In the genomic region with DNA sequence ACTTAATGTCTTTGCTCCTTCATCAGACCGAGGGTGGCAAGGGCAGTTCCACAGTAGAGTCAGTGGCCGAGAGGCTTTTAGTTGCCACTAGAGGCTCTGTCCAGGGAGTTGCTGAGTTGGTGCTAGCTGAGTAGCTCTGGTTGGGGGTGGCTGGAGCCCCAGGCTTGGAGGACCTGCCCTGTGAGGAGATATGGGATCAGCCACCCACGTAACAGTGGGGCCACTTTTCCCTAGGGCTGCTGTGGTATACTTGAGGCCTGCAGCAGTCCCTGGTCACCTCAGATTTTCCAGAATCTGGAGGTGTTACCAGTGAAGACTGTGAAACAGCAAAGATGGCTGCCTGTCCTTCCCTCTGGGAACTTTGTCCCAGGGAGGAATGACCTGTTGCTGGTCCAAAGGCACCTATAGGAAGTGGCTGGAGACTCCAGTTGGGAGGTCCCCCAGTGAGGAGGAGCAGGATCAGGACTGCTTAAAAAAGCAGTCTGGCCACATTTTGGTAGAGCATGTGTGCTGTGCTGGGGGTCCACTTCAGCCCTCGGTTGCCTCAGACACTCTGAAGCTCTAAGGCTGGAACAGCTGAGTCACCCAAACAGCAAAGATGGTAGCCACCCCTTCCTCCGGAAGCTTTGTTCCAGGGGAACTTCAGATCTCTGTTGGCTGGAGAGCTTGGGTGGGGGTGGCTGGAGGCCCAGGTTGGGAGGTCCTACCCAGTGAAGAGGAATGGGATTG, we compare ENCODE assay signal across 17 cellular contexts.
DNase-seq lines count a peak whose midpoint lies in the region; ATAC-seq, FAIRE-seq and TF ChIP-seq lines count a peak whose summit lies in the region.
"Had no signal": no experiment of that assay in that cellular context is flagged by ENCODE, and none has a peak within 500 bp of the region (broad histone marks: within the 10 kb centered on the region; RNA-seq: fewer than 3 reads in every experiment).

No MANE protein-coding gene starts in this region.

- in situ Hi-C loops in K562 (cut with MboI): no loop called here

- H3K27ac ChIP-seq in CD4-positive, CD25-positive, alpha-beta regulatory T cell (ENCODE audit: insufficient read depth, low read length, poor library complexity, severe bottlenecking): no peak overlapping the region
- no peak overlapping the region for H3K27ac ChIP-seq in K562 (ENCODE audit: extremely low read depth, low read depth, low read length)
- H3K27ac ChIP-seq in left lung: no peak overlapping the region

- no peaks in the 10 kb centered on the region for H3K4me1 ChIP-seq in CD4-positive, CD25-positive, alpha-beta regulatory T cell (ENCODE audit: control insufficient read depth, insufficient read depth, low read length, poor library complexity, severe bottlenecking)
- H3K4me1 ChIP-seq in K562 (replicated peaks in 1 of 2; ENCODE audit: control insufficient read depth in 2 of 2, insufficient read depth in 2 of 2, low read length in 2 of 2) (no peaks in the 10 kb centered on the region), left lung (peaks cover 0 to 9% of the 10 kb centered on the region in 2 donors)

- peak overlapping the region; percentile 45; the same call in 1 of the 2 replicates for H2AFZ ChIP-seq in K562 (ENCODE audit: low read depth, low read length)

- no peak for TF ChIP-seq POLR2A in K562 (conservative IDR thresholded peaks at IDR 0.05)

- H3K27ac Mint-ChIP-seq in CD4-positive, CD25-positive, alpha-beta regulatory T cell: peak overlapping the region in 2 of 3 donors; percentile 26 to 55

- intact Hi-C loops in K562 (cut with micrococcal nuclease) (no loop called here), left lung (cut with DNase I) (no loop called here)

- no peak for FAIRE-seq in K562 (lab: Jason Lieb, UNC)
- FAIRE-seq: bronchial epithelial cell, islet of Langerhans had no signal

- BruUV-seq in K562 (replicated peaks; lab: Mats Ljungman, UMichigan): no TSS peak

- no peak overlapping the region; a peak in 1 of 4 replicates for H3K9ac ChIP-seq in K562 (ENCODE audit: insufficient read depth in 1 of 2, low read depth in 2 of 2, low read length in 2 of 2)

- no peak for DNase-seq in CD4-positive, CD25-positive, alpha-beta regulatory T cell
- DNase-seq in HT1080 (ENCODE audit: low read depth) (peak; percentile 11), K562 (ENCODE audit: extremely low read depth in 1 of 4, low spot score in 3 of 4) (peak in 1 of 4 experiments; percentile 2), left lung (no peak), HuH-7.5 (ENCODE audit: low spot score) (no peak)
- DNase-seq: activated CD4-positive, alpha-beta T cell treated with anti-CD3 and anti-CD28 coated beads, Interleukin-2, amount 50 U/mL, for 1 hour; activated gamma-delta T cell; DMS 273 treated with DMSO at 0.1 percent for 48 hours; foreskin melanocyte; IMR-90; NCI-H1417; NCI-H446 treated with DMSO at 0.1 percent for 48 hours had no signal

- peaks cover 12 to 17% of the 10 kb centered on the region in 2 experiments for H3K9me3 ChIP-seq in CD4-positive, CD25-positive, alpha-beta regulatory T cell (ENCODE audit: control insufficient read depth in 2 of 2, low read length in 2 of 2)
- H3K9me3 ChIP-seq in K562 (replicated peaks; ENCODE audit: control insufficient read depth, insufficient read depth, low read depth, low read length): no peaks in the 10 kb centered on the region
- H3K9me3 ChIP-seq in left lung: peaks cover 0 to 23% of the 10 kb centered on the region in 2 donors

- TF ChIP-seq EP300 in K562 (IDR thresholded peaks at IDR 0.05; ENCODE audit: low read length): no peak

- no peak for TF ChIP-seq RAD21 in K562 (CRISPR knock-in tag; conservative IDR thresholded peaks at IDR 0.05 in 1 of 2, IDR thresholded peaks at IDR 0.05 in 1 of 2)

- no peaks in the 10 kb centered on the region for H3K9me1 ChIP-seq in K562 (ENCODE audit: control insufficient read depth, insufficient read depth, low read length)

- CTCF ChIA-PET in K562 (lab: Yijun Ruan, JAX; ENCODE audit: low intra/inter-chr PET ratio): no interaction called here

- WGBS in K562 (ENCODE audit: insufficient coverage, low coverage, missing lambda C conversion rate): 1% methylated on average over 4 of the region's 5 CpGs

- TF ChIP-seq CTCF in K562 (IDR thresholded peaks at IDR 0.05 in 2 of 3, conservative IDR thresholded peaks at IDR 0.05 in 1 of 3; ENCODE audit: insufficient read depth in 2 of 3, low read depth in 1 of 3, low read length in 3 of 3) (no peak), left lung (IDR thresholded peaks at IDR 0.05) (no peak)

- POLR2A ChIA-PET in K562 (lab: Yijun Ruan, JAX): interaction anchor here (0.7 kb wide), 2 partner anchors 10 to 544 kb away, joined by 3 read pairs; no protein-coding TSS in a partner anchor

- H3K27me3 ChIP-seq in CD4-positive, CD25-positive, alpha-beta regulatory T cell (ENCODE audit: control insufficient read depth, insufficient read depth, low read length): no peaks in the 10 kb centered on the region
- H3K27me3 ChIP-seq in K562 (ENCODE audit: control insufficient read depth in 2 of 2, insufficient read depth in 2 of 2, low read length in 2 of 2): no peaks in the 10 kb centered on the region
- no peaks in the 10 kb centered on the region for H3K27me3 ChIP-seq in left lung

- H3K9me3 Mint-ChIP-seq in CD4-positive, CD25-positive, alpha-beta regulatory T cell: peaks cover 0 to 25% (median 11%) of the 10 kb centered on the region in 7 donors

- peaks cover 35 to 69% (median 56%) of the 10 kb centered on the region in 4 donors for H3K4me1 Mint-ChIP-seq in CD4-positive, CD25-positive, alpha-beta regulatory T cell

- peaks cover 3% of the 10 kb centered on the region for H3K36me3 ChIP-seq in CD4-positive, CD25-positive, alpha-beta regulatory T cell (ENCODE audit: control insufficient read depth, insufficient read depth, low read length)
- H3K36me3 ChIP-seq in K562 (ENCODE audit: control insufficient read depth, insufficient read depth, low read length) (no peaks in the 10 kb centered on the region), left lung (no peaks in the 10 kb centered on the region)

- no peaks in the 10 kb centered on the region for H3K79me2 ChIP-seq in K562 (ENCODE audit: control insufficient read depth, insufficient read depth, low read length)

- no peaks in the 10 kb centered on the region for H3K27me3 Mint-ChIP-seq in CD4-positive, CD25-positive, alpha-beta regulatory T cell

- no peak overlapping the region for H3K4me3 ChIP-seq in CD4-positive, CD25-positive, alpha-beta regulatory T cell (ENCODE audit: low read depth, low read length)
- H3K4me3 ChIP-seq in K562: no peak overlapping the region
- no peak overlapping the region for H3K4me3 ChIP-seq in left lung

- ATAC-seq in CD4-positive, CD25-positive, alpha-beta regulatory T cell (ENCODE audit: low read depth in 2 of 2): no peak
- ATAC-seq in K562 (peak; percentile 33; the same call in 1 of the 3 replicates), left lung (peak; percentile 17), HG03108 (IDR thresholded peaks at IDR 0.05; ENCODE audit: unreplicated experiment) (no peak), GM18858 (IDR thresholded peaks at IDR 0.05; ENCODE audit: unreplicated experiment) (no peak), HG02759 (IDR thresholded peaks at IDR 0.05; ENCODE audit: unreplicated experiment) (no peak)

- peaks cover 23% of the 10 kb centered on the region for H3K36me3 Mint-ChIP-seq in CD4-positive, CD25-positive, alpha-beta regulatory T cell

- no peaks in the 10 kb centered on the region for H4K20me1 ChIP-seq in K562 (replicated peaks; ENCODE audit: control insufficient read depth, insufficient read depth, low read length)

- no peak overlapping the region for H3K4me2 ChIP-seq in K562 (ENCODE audit: insufficient read depth, low read length)

- H3K4me3 Mint-ChIP-seq in CD4-positive, CD25-positive, alpha-beta regulatory T cell: peak overlapping the region in 1 of 4 donors; percentile 13

TF ChIP-seq in K562, 482 proteins besides CTCF, POLR2A, EP300 and RAD21 (continues in another document):
- no peak for TF ChIP-seq FOXJ2 (tag; IDR thresholded peaks at IDR 0.05)
- no peak for TF ChIP-seq ZNF324 (CRISPR knock-in tag; IDR thresholded peaks at IDR 0.05)
- TF ChIP-seq, protein P1, sequence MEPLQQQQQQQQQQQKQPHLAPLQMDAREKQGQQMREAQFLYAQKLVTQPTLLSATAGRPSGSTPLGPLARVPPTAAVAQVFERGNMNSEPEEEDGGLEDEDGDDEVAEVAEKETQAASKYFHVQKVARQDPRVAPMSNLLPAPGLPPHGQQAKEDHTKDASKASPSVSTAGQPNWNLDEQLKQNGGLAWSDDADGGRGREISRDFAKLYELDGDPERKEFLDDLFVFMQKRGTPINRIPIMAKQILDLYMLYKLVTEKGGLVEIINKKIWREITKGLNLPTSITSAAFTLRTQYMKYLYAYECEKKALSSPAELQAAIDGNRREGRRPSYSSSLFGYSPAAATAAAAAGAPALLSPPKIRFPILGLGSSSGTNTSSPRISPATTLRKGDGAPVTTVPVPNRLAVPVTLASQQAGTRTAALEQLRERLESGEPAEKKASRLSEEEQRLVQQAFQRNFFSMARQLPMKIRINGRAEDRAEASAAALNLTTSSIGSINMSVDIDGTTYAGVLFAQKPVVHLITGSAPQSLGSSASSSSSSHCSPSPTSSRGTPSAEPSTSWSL (CRISPR knock-in tag; IDR thresholded peaks at IDR 0.05; ENCODE audit: borderline replicate concordance): no peak
- peak; percentile 40; the same call in 1 of the 2 replicates for TF ChIP-seq NFE2 (IDR thresholded peaks at IDR 0.05; ENCODE audit: low read depth)
- TF ChIP-seq TBL1XR1 (IDR thresholded peaks at IDR 0.05; ENCODE audit: low read length in 2 of 2): no peak
- TF ChIP-seq ZNF174 (CRISPR knock-in tag; IDR thresholded peaks at IDR 0.05): no peak
- TF ChIP-seq FOXA1 (IDR thresholded peaks at IDR 0.05; ENCODE audit: borderline replicate concordance): no peak
- TF ChIP-seq PPARD (CRISPR knock-in tag; IDR thresholded peaks at IDR 0.05): no peak
- TF ChIP-seq EWSR1 (IDR thresholded peaks at IDR 0.05; ENCODE audit: borderline replicate concordance, low read depth, partially characterized antibody): no peak
- TF ChIP-seq C11orf30 (IDR thresholded peaks at IDR 0.05; ENCODE audit: low read depth): peak; percentile 20; the same call in 1 of the 2 replicates
- TF ChIP-seq POLR2G (IDR thresholded peaks at IDR 0.05; ENCODE audit: low read depth, low read length): no peak
- TF ChIP-seq RFX5 (IDR thresholded peaks at IDR 0.05; ENCODE audit: low read depth, low read length): no peak
- no peak for TF ChIP-seq SIRT6 (IDR thresholded peaks at IDR 0.05; ENCODE audit: low read depth, low read length)
- no peak for TF ChIP-seq ZNF146 (CRISPR knock-in tag; IDR thresholded peaks at IDR 0.05; ENCODE audit: unreplicated experiment)
- TF ChIP-seq BCL6 (CRISPR knock-in tag; IDR thresholded peaks at IDR 0.05): no peak
- TF ChIP-seq YY1 (IDR thresholded peaks at IDR 0.05; ENCODE audit: borderline replicate concordance in 1 of 3, control insufficient read depth in 1 of 3, extremely low read depth in 1 of 3, insufficient read depth in 3 of 3, insufficient read length in 1 of 3, insufficient replicate concordance in 2 of 3, low read depth in 1 of 3, low read length in 2 of 3): peak in 1 of 3 experiments; percentile 5
- TF ChIP-seq MBD2 (IDR thresholded peaks at IDR 0.05; ENCODE audit: borderline replicate concordance, low read depth): no peak
- no peak for TF ChIP-seq ARNT (IDR thresholded peaks at IDR 0.05)

Comparison
In these comparisons a context has a peak if more than half of its experiments do, and no peak if none do; other contexts are left out.
1. ATAC-seq: peak in K562 (single experiment) and left lung (single experiment); none in CD4-positive, CD25-positive, alpha-beta regulatory T cell (0 of 2), HG03108 (single experiment), GM18858 (single experiment) and HG02759 (single experiment).